In the genomic region with DNA sequence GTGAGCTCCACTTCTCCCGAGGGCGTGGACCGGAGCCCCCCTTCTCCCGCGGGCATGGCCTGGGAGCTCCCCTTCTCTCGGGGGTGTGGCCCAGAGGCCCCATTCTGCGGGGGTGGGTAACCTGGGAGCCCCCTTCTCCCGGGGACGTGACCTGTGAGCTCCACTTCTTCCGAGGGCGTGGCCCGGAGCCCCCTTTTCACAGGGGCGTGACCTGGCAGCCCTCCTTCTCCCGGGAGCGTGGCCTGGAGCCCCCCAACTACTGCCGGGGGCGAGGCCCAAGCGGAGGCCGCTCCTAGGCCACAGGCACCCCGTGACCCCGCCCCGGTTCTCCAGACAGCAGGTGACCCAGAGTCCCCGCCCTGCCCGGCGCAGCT, we compare ENCODE assay signal across 8 cellular contexts. TPM values are rescaled to one million over a fixed set of nuclear protein-coding genes. Genes with fewer than 3 reads are reported as not detected.
A peak's percentile ranks its signal among the peaks of the same experiment; 100 is the strongest.
DNase-seq lines count a peak whose midpoint lies in the region; ATAC-seq and TF ChIP-seq lines count a peak whose summit lies in the region.

No MANE protein-coding gene starts in this region.

- peak overlapping the region; percentile 80 for H3K4me3 Mint-ChIP-seq in Calu3 (ENCODE audit: low read depth, unreplicated experiment)

- H3K79me2 ChIP-seq in OCI-LY3 (ENCODE audit: low read length), result peaks cover 52% of the 10 kb centered on the region

- H3K27ac Mint-ChIP-seq in Calu3 (ENCODE audit: unreplicated experiment), result peak overlapping the region; percentile 88

- peaks cover 23% of the 10 kb centered on the region for H3K36me3 ChIP-seq in OCI-LY3 (replicated peaks; ENCODE audit: low read depth, low read length)
- H3K36me3 ChIP-seq in neuron (ENCODE audit: insufficient read depth, low read length), result peaks cover 5% of the 10 kb centered on the region

- H4K20me1 ChIP-seq in OCI-LY3 (ENCODE audit: insufficient read depth, low read length), result peaks cover 9% of the 10 kb centered on the region; the same call in 1 of the 2 replicates

- H3K27me3 ChIP-seq in OCI-LY3 (ENCODE audit: low read depth, low read length) (no peaks in the 10 kb centered on the region), neuron (ENCODE audit: insufficient read depth, low read length) (no peaks in the 10 kb centered on the region)

- ATAC-seq in GM21528 (IDR thresholded peaks at IDR 0.05; ENCODE audit: low FRiP score, unreplicated experiment) (peak; percentile 9), sciatic nerve (no peak)

- DNase-seq in Calu3 (no peak), sciatic nerve (ENCODE audit: low spot score) (no peak), DMS153 (lab: John Stamatoyannopoulos, UW) (no peak), DMS114 treated with DMSO at 0.1 percent for 48 hours (lab: John Stamatoyannopoulos, UW; ENCODE audit: unreplicated experiment) (no peak)
- DNase-seq in effector CD8-positive, alpha-beta T cell (lab: John Stamatoyannopoulos, UW), result peak; percentile 44

- H3K27me3 Mint-ChIP-seq in Calu3 (ENCODE audit: unreplicated experiment), result no peaks in the 10 kb centered on the region

- H3K4me3 ChIP-seq in OCI-LY3 (ENCODE audit: low read length) (peak overlapping the region; percentile 93), neuron (ENCODE audit: low read length) (peak overlapping the region; percentile 58)

- peaks cover 9% of the 10 kb centered on the region for H3K4me1 ChIP-seq in OCI-LY3 (ENCODE audit: low read length)
- peaks cover 7% of the 10 kb centered on the region for H3K4me1 ChIP-seq in neuron (ENCODE audit: insufficient read depth, low read length)

- peaks cover 33% of the 10 kb centered on the region for H3K36me3 Mint-ChIP-seq in Calu3 (ENCODE audit: insufficient read depth, unreplicated experiment)

- H3K9me3 ChIP-seq in OCI-LY3 (ENCODE audit: insufficient read depth, low read length) (no peaks in the 10 kb centered on the region), neuron (ENCODE audit: low read length) (no peaks in the 10 kb centered on the region)

- no peaks in the 10 kb centered on the region for H3K4me1 Mint-ChIP-seq in Calu3 (ENCODE audit: low read depth, unreplicated experiment)

- H3K9me3 Mint-ChIP-seq in Calu3 (ENCODE audit: low read depth, unreplicated experiment), result no peaks in the 10 kb centered on the region

- peak overlapping the region; percentile 98 for H3K9ac ChIP-seq in OCI-LY3 (ENCODE audit: low read length)

- intact Hi-C loops in Calu3 (cut with micrococcal nuclease; ENCODE audit: unreplicated experiment) (loop anchor here (2.0 kb wide), 1 partner anchor 43 kb away; a partner anchor contains a TSS), sciatic nerve (cut with DNase I) (no loop called here)

- no TSS peak for BruUV-seq in Calu3 (replicated peaks; lab: Mats Ljungman, UMichigan)

- H2AFZ ChIP-seq in OCI-LY3 (ENCODE audit: low read depth, low read length) (peak overlapping the region; percentile 61), neuron (ENCODE audit: low read depth, low read length) (peak overlapping the region; percentile 42)

- TF ChIP-seq CTCF in Calu3 (IDR thresholded peaks at IDR 0.05; ENCODE audit: unreplicated experiment), result no peak
- TF ChIP-seq CTCF in OCI-LY3 (IDR thresholded peaks at IDR 0.05; ENCODE audit: low read depth, low read length), result 0 out of 2 replicates have a peak, but pooled peaks have one; percentile 17

- H3K27ac ChIP-seq in OCI-LY3 (ENCODE audit: low read length), result peak overlapping the region; percentile 92

- CTCF ChIA-PET in Calu3 (lab: Charles Lee), result interaction anchor here (0.9 kb wide), 1 partner anchor 42 kb away, joined by 3 read pairs; a partner anchor contains a TSS

- peak overlapping the region; percentile 98 for H3K4me2 ChIP-seq in OCI-LY3 (ENCODE audit: low read length)

RNA-seq across cellular contexts. Expression of a gene that starts 0.3 kb away (rescaled TPM):
- total RNA-seq in Calu3 (2022) (20.9 and 21.1 TPM in 2 replicates), sciatic nerve (18.6 TPM)

RNA-seq across cellular contexts. Expression of a gene that starts 42.5 kb away (rescaled TPM):
- total RNA-seq in Calu3 (2022) (6.5 and 6.6 TPM in 2 replicates), sciatic nerve (9.3 TPM)

RNA-seq across cellular contexts. Expression of a gene that starts 42.8 kb away (rescaled TPM):
- total RNA-seq in Calu3 (2022) (29.4 and 34.3 TPM in 2 replicates), sciatic nerve (53.9 TPM)
